ENCODE assay signal across 12 cellular contexts in the genomic region with DNA sequence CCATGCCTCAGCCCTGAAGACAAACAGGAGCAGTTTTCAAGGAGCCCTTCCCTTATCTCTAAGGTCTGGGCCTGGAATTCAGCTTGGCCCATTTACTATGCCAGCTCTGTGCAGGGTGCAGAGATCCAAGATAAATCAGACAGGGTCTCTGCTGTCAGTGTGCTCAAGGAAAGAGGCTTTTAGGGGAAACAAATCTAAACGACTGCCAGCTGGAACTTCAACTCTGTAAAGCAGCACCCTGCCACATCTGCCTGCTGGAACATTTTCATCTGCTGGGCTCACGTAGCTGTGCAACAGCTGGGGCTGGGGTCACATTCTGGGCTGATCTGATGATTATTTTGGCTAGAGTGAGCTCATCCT. TPM values are rescaled to one million over a fixed set of nuclear protein-coding genes. Genes with fewer than 3 reads are reported as not detected.
A peak's percentile ranks its signal among the peaks of the same experiment; 100 is the strongest.
DNase-seq lines count a peak whose midpoint lies in the region; ATAC-seq and TF ChIP-seq lines count a peak whose summit lies in the region.
"Had no signal": no experiment of that assay in that cellular context is flagged by ENCODE, and none has a peak within 500 bp of the region (broad histone marks: within the 10 kb centered on the region; RNA-seq: fewer than 3 reads in every experiment).

No MANE protein-coding gene starts in this region.

- no peaks in the 10 kb centered on the region for H3K27me3 ChIP-seq in PC-9 (ENCODE audit: insufficient read depth, low read depth)
- H3K27me3 ChIP-seq in lower lobe of right lung (ENCODE audit: low read depth) = no peaks in the 10 kb centered on the region
- no peaks in the 10 kb centered on the region for H3K27me3 ChIP-seq in suprapubic skin
- H3K27me3 ChIP-seq in osteoblast (ENCODE audit: insufficient read depth, low read length) = no peaks in the 10 kb centered on the region

- DNase-seq in PC-9 = no peak
- no peak for DNase-seq in epithelial cell of prostate (ENCODE audit: low read depth, low spot score)
- DNase-seq in lower lobe of right lung = no peak
- DNase-seq in suprapubic skin (ENCODE audit: low spot score in 2 of 2) = no peak
- DNase-seq in osteoblast (ENCODE audit: insufficient read length, low spot score, missing footprints) = no peak
- DNase-seq in dermis blood vessel endothelial cell = no peak
- no peak for DNase-seq in pons (ENCODE audit: low spot score)
- DNase-seq: NCI-H1694, NCI-H748 treated with DMSO at 0.1 percent for 48 hours had no signal

- POLR2A ChIA-PET in PC-9 (lab: Charles Lee; ENCODE audit: unreplicated experiment) = interaction anchor here (0.6 to 1.5 kb wide), 2 partner anchors 20 to 376 kb away, joined by 4 to 22 read pairs; a partner anchor contains a TSS

- WGBS in suprapubic skin = 7% methylated on average over 2 of the region's 2 CpGs

- H3K4me1 ChIP-seq in PC-9 (replicated peaks; ENCODE audit: insufficient read depth) = peaks cover 61% of the 10 kb centered on the region
- H3K4me1 ChIP-seq in lower lobe of right lung = peaks cover 26% of the 10 kb centered on the region
- peaks cover 34% of the 10 kb centered on the region for H3K4me1 ChIP-seq in suprapubic skin
- peaks cover 25% of the 10 kb centered on the region for H3K4me1 ChIP-seq in osteoblast (ENCODE audit: insufficient read depth, low read length)

- H2AFZ ChIP-seq in PC-9 = no peak overlapping the region
- no peak overlapping the region for H2AFZ ChIP-seq in osteoblast (ENCODE audit: low read length)

- H4K20me1 ChIP-seq in PC-9 (ENCODE audit: insufficient read depth) (no peaks in the 10 kb centered on the region), osteoblast (ENCODE audit: insufficient read depth, low read length) (no peaks in the 10 kb centered on the region)

- H3K36me3 ChIP-seq in PC-9 (ENCODE audit: low read depth) (no peaks in the 10 kb centered on the region), lower lobe of right lung (no peaks in the 10 kb centered on the region), suprapubic skin (no peaks in the 10 kb centered on the region), osteoblast (ENCODE audit: insufficient read depth, low read length) (no peaks in the 10 kb centered on the region)

- intact Hi-C loops in PC-9 (cut with micrococcal nuclease; ENCODE audit: unreplicated experiment) = no loop called here
- intact Hi-C loops in lower lobe of right lung (cut with DNase I) = no loop called here

- no peaks in the 10 kb centered on the region for H3K9me2 ChIP-seq in PC-9 (ENCODE audit: insufficient read depth)

- H3K27ac ChIP-seq in PC-9 (peak overlapping the region; percentile 91), epithelial cell of prostate (peak overlapping the region; percentile 100), lower lobe of right lung (peak overlapping the region; percentile 69), suprapubic skin (peak overlapping the region; percentile 15), osteoblast (ENCODE audit: low read depth, low read length) (no peak overlapping the region)

- ATAC-seq in lower lobe of right lung (peak; percentile 5 to 75), GM18868 (IDR thresholded peaks at IDR 0.05; ENCODE audit: unreplicated experiment) (no peak)
- ATAC-seq: activated naive CD4-positive, alpha-beta T cell treated with anti-CD3 and anti-CD28 coated beads, Interleukin-2, amount 50 U/mL, for 72 hours had no signal

- H3K9me3 ChIP-seq in PC-9 (ENCODE audit: insufficient read depth, low read depth) (peaks cover 10% of the 10 kb centered on the region; the same call in 1 of the 2 replicates), lower lobe of right lung (no peaks in the 10 kb centered on the region), suprapubic skin (no peaks in the 10 kb centered on the region), osteoblast (ENCODE audit: low read depth, low read length) (no peaks in the 10 kb centered on the region)

- H3K4me3 ChIP-seq in PC-9 (no peak overlapping the region), lower lobe of right lung (no peak overlapping the region), suprapubic skin (no peak overlapping the region), osteoblast (ENCODE audit: insufficient read depth, low read length) (no peak overlapping the region)
- H3K4me3 ChIP-seq: lung had no signal

- H3K4me2 ChIP-seq in PC-9 = peak overlapping the region; percentile 72
- H3K4me2 ChIP-seq in osteoblast (ENCODE audit: insufficient read depth, low read length) = no peak overlapping the region

- TF ChIP-seq EP300 in suprapubic skin (IDR thresholded peaks at IDR 0.05) = no peak

- no peak for TF ChIP-seq POLR2A in suprapubic skin (IDR thresholded peaks at IDR 0.05)

- no peaks in the 10 kb centered on the region for H3K79me2 ChIP-seq in PC-9 (ENCODE audit: low read depth)
- H3K79me2 ChIP-seq in osteoblast (ENCODE audit: insufficient read depth, low read length) = no peaks in the 10 kb centered on the region

- peaks cover 55% of the 10 kb centered on the region for H3F3A ChIP-seq in PC-9 (ENCODE audit: insufficient read depth, low read depth)

- no TSS peak for BruUV-seq in PC-9 (replicated peaks; lab: Mats Ljungman, UMichigan)

- TF ChIP-seq CTCF in PC-9 (conservative IDR thresholded peaks at IDR 0.05) (no peak), lower lobe of right lung (IDR thresholded peaks at IDR 0.05) (no peak), suprapubic skin (IDR thresholded peaks at IDR 0.05) (no peak), osteoblast (IDR thresholded peaks at IDR 0.05; ENCODE audit: extremely low read depth, low read depth, low read length) (no peak)

- CTCF ChIA-PET in PC-9 (lab: Charles Lee) = interaction anchor here (0.5 to 0.7 kb wide), 5 partner anchors 14 to 562 kb away, joined by 3 to 12 read pairs (median 3); no protein-coding TSS in a partner anchor

RNA-seq across cellular contexts. Expression of a gene that starts 19.8 kb away (rescaled TPM):
- total RNA-seq in PC-9 (2021) = 85.7 and 118 TPM in 2 replicates
- 60.5 TPM for total RNA-seq in lower lobe of right lung
- total RNA-seq in suprapubic skin = 100 to 1,000 TPM in 3 of 4 donors, 10 to 100 TPM in 1; 99.2 to 138 (median 118) TPM
- not detected in 2 replicates for total RNA-seq in osteoblast
- 0.05 and 0.17 TPM in 2 replicates for total RNA-seq in dermis blood vessel endothelial cell
- total RNA-seq: activated naive CD4-positive, alpha-beta T cell treated with anti-CD3 and anti-CD28 coated beads, Interleukin-2, amount 50 U/mL, for 72 hours had no signal

Comparison
In these comparisons a context has a peak if more than half of its experiments do, and no peak if none do; other contexts are left out.
1. RNA of a gene that starts 19.8 kb away (total RNA-seq): 99.2 to 138 TPM in suprapubic skin, 85.7 to 118 TPM in PC-9 and 60.5 TPM in lower lobe of right lung (single experiment); 0.05 to 0.17 TPM in dermis blood vessel endothelial cell and not detected in osteoblast; every median in the first group is over 10 times any median in the second.